Comparison of ENCODE assay signal across 20 cellular contexts in genomic region chr15:23954931-23955330, GRCh38.
DNase-seq lines count a peak whose midpoint lies in the region; ATAC-seq and TF ChIP-seq lines count a peak whose summit lies in the region.
"Had no signal": no experiment of that assay in that cellular context is flagged by ENCODE, and none has a peak within 500 bp of the region (broad histone marks: within the 10 kb centered on the region; RNA-seq: fewer than 3 reads in every experiment).

No MANE protein-coding gene starts in this region.

- intact Hi-C loops in upper lobe of right lung (cut with DNase I) (no loop called here), heart right ventricle (cut with DNase I) (no loop called here)

- H3K14ac ChIP-seq in neuronal stem cell (ENCODE audit: low read length): peak overlapping the region; percentile 21

- WGBS in neuronal stem cell (ENCODE audit: extremely low coverage in 2 of 2, insufficient read length in 2 of 2, insufficient replicate concordance in 1 of 2), 2 donors: no CpG with 5 or more reads among the region's 14 CpGs
- 75 to 76% methylated on average over 14 of the region's 14 CpGs for WGBS in heart right ventricle, 2 donors

- H4K91ac ChIP-seq in neuronal stem cell (ENCODE audit: low read depth, low read length, poor library complexity): no peak overlapping the region

- H3K4me3 ChIP-seq in H7 (ENCODE audit: insufficient read depth, low read depth, low read length): no peak overlapping the region
- H3K4me3 ChIP-seq in neuronal stem cell (ENCODE audit: low read length in 2 of 2): no peak overlapping the region
- no peak overlapping the region for H3K4me3 ChIP-seq in upper lobe of right lung
- H3K4me3 ChIP-seq in heart right ventricle: no peak overlapping the region
- H3K4me3 ChIP-seq: A549; BLaER1 treated with 17β-estradiol and CSF1 and Interleukin-3, amounts not matched to agents 10 nM and 100 nM; GM23338 had no signal

- peak; percentile 16 for DNase-seq in H7
- peak; percentile 7 for DNase-seq in iPS-NIHi7 (ENCODE audit: extremely low spot score)
- DNase-seq in neuronal stem cell (ENCODE audit: low spot score): no peak
- no peak for DNase-seq in upper lobe of right lung
- no peak for DNase-seq in GOT3 (lab: John Stamatoyannopoulos, UW)
- no peak for DNase-seq in heart right ventricle
- no peak for DNase-seq in inferior parietal cortex (ENCODE audit: extremely low spot score)
- DNase-seq: 8988T; ACHN; AML-193; BE2C; CD4-positive, alpha-beta T cell; CD8-positive, alpha-beta memory T cell; DMS 273 treated with DMSO at 0.1 percent for 48 hours; DMS79; GF-D8; HCEC 1CT had no signal

- no peak overlapping the region for H2BK15ac ChIP-seq in neuronal stem cell (ENCODE audit: low read length)

- H3K79me1 ChIP-seq in neuronal stem cell (ENCODE audit: low read depth, low read length): no peaks in the 10 kb centered on the region

- H3K9ac ChIP-seq in neuronal stem cell (ENCODE audit: low read depth, low read length, poor library complexity): no peak overlapping the region
- H3K9ac ChIP-seq: BLaER1 treated with 17β-estradiol and CSF1 and Interleukin-3, amounts not matched to agents 10 nM and 100 nM had no signal

- no peak overlapping the region for H2AK5ac ChIP-seq in neuronal stem cell (ENCODE audit: low read depth, low read length)

- H3K27ac ChIP-seq in neuronal stem cell (replicated peaks; ENCODE audit: low read length): no peak overlapping the region
- no peak overlapping the region for H3K27ac ChIP-seq in upper lobe of right lung
- H3K27ac ChIP-seq in heart right ventricle: no peak overlapping the region
- H3K27ac ChIP-seq: A549; BLaER1 treated with 17β-estradiol and CSF1 and Interleukin-3, amounts not matched to agents 10 nM and 100 nM had no signal

- H3K27me3 ChIP-seq in H7 (ENCODE audit: control insufficient read depth, insufficient read depth, low read length) (no peaks in the 10 kb centered on the region), neuronal stem cell (ENCODE audit: control insufficient read depth in 3 of 3, insufficient read depth in 3 of 3, low read depth in 1 of 3, low read length in 3 of 3) (no peaks in the 10 kb centered on the region), upper lobe of right lung (no peaks in the 10 kb centered on the region), heart right ventricle (no peaks in the 10 kb centered on the region)
- H3K27me3 ChIP-seq: BE2C; BLaER1 treated with 17β-estradiol and CSF1 and Interleukin-3, amounts not matched to agents 10 nM and 100 nM had no signal

- ATAC-seq in upper lobe of right lung (peak; percentile 9), heart right ventricle (no peak)
- ATAC-seq: A549, GM23338 had no signal

- no peak overlapping the region for H3K23ac ChIP-seq in neuronal stem cell (ENCODE audit: low read depth, low read length, poor library complexity)

- H3K18ac ChIP-seq in neuronal stem cell (ENCODE audit: low read length): no peak overlapping the region

- H3K36me3 ChIP-seq in H7 (replicated peaks; ENCODE audit: control insufficient read depth, insufficient read depth, low read length) (no peaks in the 10 kb centered on the region), neuronal stem cell (replicated peaks in 1 of 2; ENCODE audit: control insufficient read depth in 2 of 2, insufficient read depth in 2 of 2, low read length in 2 of 2) (no peaks in the 10 kb centered on the region), upper lobe of right lung (no peaks in the 10 kb centered on the region), heart right ventricle (no peaks in the 10 kb centered on the region)
- H3K36me3 ChIP-seq: BE2C; BLaER1 treated with 17β-estradiol and CSF1 and Interleukin-3, amounts not matched to agents 10 nM and 100 nM had no signal

- no peak overlapping the region for H3K4me2 ChIP-seq in neuronal stem cell (ENCODE audit: insufficient read depth, low read length, poor library complexity, severe bottlenecking)
- H3K4me2 ChIP-seq: A549; BLaER1 treated with 17β-estradiol and CSF1 and Interleukin-3, amounts not matched to agents 10 nM and 100 nM; GM23338 had no signal

- H3K4me1 ChIP-seq in neuronal stem cell (ENCODE audit: control insufficient read depth in 2 of 2, insufficient read depth in 1 of 2, low read depth in 1 of 2, low read length in 2 of 2) (no peaks in the 10 kb centered on the region), upper lobe of right lung (no peaks in the 10 kb centered on the region), heart right ventricle (no peaks in the 10 kb centered on the region)
- H3K4me1 ChIP-seq: A549; BE2C; BLaER1 treated with 17β-estradiol and CSF1 and Interleukin-3, amounts not matched to agents 10 nM and 100 nM had no signal

- no peak overlapping the region for H2BK120ac ChIP-seq in neuronal stem cell (ENCODE audit: low read depth, low read length)

- no peak overlapping the region for H3K4ac ChIP-seq in neuronal stem cell (ENCODE audit: low read length)

- no peak for TF ChIP-seq CTCF in upper lobe of right lung (IDR thresholded peaks at IDR 0.05)
- no peak for TF ChIP-seq CTCF in heart right ventricle (IDR thresholded peaks at IDR 0.05)

- no peak overlapping the region for H2BK5ac ChIP-seq in neuronal stem cell (ENCODE audit: low read length)

- peak overlapping the region; percentile 17 for H4K8ac ChIP-seq in neuronal stem cell (ENCODE audit: low read depth, low read length)

- H3K9me3 ChIP-seq in neuronal stem cell (replicated peaks in 1 of 2; ENCODE audit: control insufficient read depth in 2 of 2, insufficient read depth in 1 of 2, low read depth in 1 of 2, low read length in 2 of 2): peaks cover 0 to 4% of the 10 kb centered on the region in 2 donors
- no peaks in the 10 kb centered on the region for H3K9me3 ChIP-seq in upper lobe of right lung
- peaks cover 0 to 12% (median 0%) of the 10 kb centered on the region in 11 donors for H3K9me3 ChIP-seq in heart right ventricle
- H3K9me3 ChIP-seq: A549; BE2C; BLaER1 treated with 17β-estradiol and CSF1 and Interleukin-3, amounts not matched to agents 10 nM and 100 nM had no signal

- H2BK12ac ChIP-seq in neuronal stem cell (ENCODE audit: low read length): peak overlapping the region; percentile 73

- no peak overlapping the region for H2AFZ ChIP-seq in neuronal stem cell (ENCODE audit: low read length)
- H2AFZ ChIP-seq: GM23338 had no signal

Comparison
In these comparisons a context has a peak if more than half of its experiments do, and no peak if none do; other contexts are left out.
1. DNase-seq: peak in H7 (single experiment) and iPS-NIHi7 (single experiment); none in neuronal stem cell (single experiment), upper lobe of right lung (single experiment), GOT3 (single experiment), heart right ventricle (0 of 2) and inferior parietal cortex (single experiment).